In genomic region chr13:99648905-99649304, GRCh38 we compare ENCODE assay signal across 20 cellular contexts. TPM values are rescaled to one million over a fixed set of nuclear protein-coding genes. Genes with fewer than 3 reads are reported as not detected.
DNase-seq lines count a peak whose midpoint lies in the region; ATAC-seq and TF ChIP-seq lines count a peak whose summit lies in the region.
"Had no signal": no experiment of that assay in that cellular context is flagged by ENCODE, and none has a peak within 500 bp of the region (broad histone marks: within the 10 kb centered on the region; RNA-seq: fewer than 3 reads in every experiment).

No MANE protein-coding gene starts in this region.

- H3K27ac ChIP-seq in BLaER1 (no peak overlapping the region), iPS-20b (ENCODE audit: low read length) (no peak overlapping the region)
- H3K27ac ChIP-seq: 22Rv1, A549 had no signal

- peaks cover 14% of the 10 kb centered on the region for H3K4me1 ChIP-seq in BLaER1
- peaks cover 3% of the 10 kb centered on the region; the same call in 1 of the 2 replicates for H3K4me1 ChIP-seq in iPS-20b (ENCODE audit: insufficient read depth, low read length)
- H3K4me1 ChIP-seq: A549 had no signal

- CTCF ChIA-PET in HEK293T (lab: Yijun Ruan, JAX) = no interaction called here

- no peak overlapping the region for H3K4me3 ChIP-seq in BLaER1
- no peak overlapping the region for H3K4me3 ChIP-seq in iPS-20b (ENCODE audit: low read length)
- H3K4me3 ChIP-seq: A549 had no signal

- intact Hi-C loops in left colon (cut with DNase I, micrococcal nuclease) = no loop called here

- H3K4me1 Mint-ChIP-seq in glutamatergic neuron (ENCODE audit: low read depth, unreplicated experiment) = no peaks in the 10 kb centered on the region

- POLR2A ChIA-PET in HEK293T (lab: Yijun Ruan, JAX) = no interaction called here

- H3K9ac ChIP-seq in BLaER1 = no peak overlapping the region
- H3K9ac ChIP-seq in iPS-20b (ENCODE audit: low read depth, low read length) = 0 out of 2 replicates have a peak overlapping the region, but pooled peaks have one; percentile 10

- peak overlapping the region; percentile 33 for H3K4me2 ChIP-seq in BLaER1
- H3K4me2 ChIP-seq: A549 had no signal

- no peaks in the 10 kb centered on the region for H3K36me3 Mint-ChIP-seq in glutamatergic neuron (ENCODE audit: unreplicated experiment)
- H3K36me3 Mint-ChIP-seq: CD8-positive, alpha-beta T cell had no signal

- H3K9me3 ChIP-seq in BLaER1 (no peaks in the 10 kb centered on the region), iPS-20b (ENCODE audit: insufficient read depth, low read depth, low read length) (no peaks in the 10 kb centered on the region)
- H3K9me3 ChIP-seq: A549 had no signal

- H3K27me3 ChIP-seq in BLaER1 (no peaks in the 10 kb centered on the region), iPS-20b (ENCODE audit: insufficient read depth, low read length) (no peaks in the 10 kb centered on the region)

- no peaks in the 10 kb centered on the region for H3K27me3 Mint-ChIP-seq in glutamatergic neuron (ENCODE audit: unreplicated experiment)
- H3K27me3 Mint-ChIP-seq: IgD-negative memory B cell had no signal

- no peak overlapping the region for H3K4me3 Mint-ChIP-seq in glutamatergic neuron (ENCODE audit: unreplicated experiment)
- H3K4me3 Mint-ChIP-seq: CD8-positive, alpha-beta T cell; IgD-negative memory B cell had no signal

- no peaks in the 10 kb centered on the region for H4K20me1 ChIP-seq in BLaER1

- H3K9me3 Mint-ChIP-seq in glutamatergic neuron (ENCODE audit: unreplicated experiment) = no peaks in the 10 kb centered on the region
- H3K9me3 Mint-ChIP-seq: CD8-positive, alpha-beta T cell; IgD-negative memory B cell had no signal

- ATAC-seq in left colon = no peak
- ATAC-seq: A549; CD8-positive, alpha-beta T cell; HCT116; HepG2 had no signal

- H3K36me3 ChIP-seq in BLaER1 (no peaks in the 10 kb centered on the region), iPS-20b (ENCODE audit: insufficient read depth, low read depth, low read length) (no peaks in the 10 kb centered on the region)

- TF ChIP-seq CTCF in glutamatergic neuron (IDR thresholded peaks at IDR 0.05; ENCODE audit: partially characterized antibody, unreplicated experiment) = no peak

- H3K27ac Mint-ChIP-seq in glutamatergic neuron (ENCODE audit: unreplicated experiment) = no peak overlapping the region
- H3K27ac Mint-ChIP-seq: CD8-positive, alpha-beta T cell; IgD-negative memory B cell had no signal

- no peak for DNase-seq in HEK293T (ENCODE audit: extremely low spot score)
- DNase-seq in NCI-H446 treated with DMSO at 0.1 percent for 48 hours (lab: John Stamatoyannopoulos, UW) = peak; percentile 88
- no peak for DNase-seq in glomerular visceral epithelial cell (ENCODE audit: extremely low spot score)
- no peak for DNase-seq in left colon
- no peak for DNase-seq in glutamatergic neuron
- DNase-seq: AML-193; Calu3; CD8-positive, alpha-beta T cell; DND-41; EL; GOT3; H7; KBM-7 had no signal

TF ChIP-seq in HEK293T, 16 proteins besides CTCF, POLR2A, EP300 and RAD21:
- TF ChIP-seq PKNOX1 (IDR thresholded peaks at IDR 0.05) (peak; percentile 65), ELF4 (IDR thresholded peaks at IDR 0.05) (no peak)

RNA-seq across cellular contexts. Expression of gene CLYBL, which starts 42.4 kb away (rescaled TPM):
- 10 to 100 TPM; 28.8 to 30.3 TPM for total RNA-seq in left colon
- total RNA-seq in glutamatergic neuron (ENCODE audit: unreplicated experiment) = 4.6 TPM
